1 cellular context compared by ENCODE assay signal in genomic region chr3:128076783-128077624, GRCh38.
TF ChIP-seq lines count a peak whose summit lies in the region.

No MANE protein-coding gene starts in this region.

TF ChIP-seq in WTC11, 78 proteins besides CTCF, POLR2A, EP300 and RAD21 (continued from another document):
- TF ChIP-seq MLX (CRISPR knock-in tag; IDR thresholded peaks at IDR 0.05) (no peak), GTF2I (CRISPR knock-in tag; conservative IDR thresholded peaks at IDR 0.05) (no peak), ATF3 (CRISPR knock-in tag; conservative IDR thresholded peaks at IDR 0.05) (no peak), MXD4 (CRISPR knock-in tag; IDR thresholded peaks at IDR 0.05; ENCODE audit: borderline replicate concordance) (no peak), AFF4 (CRISPR knock-in tag; IDR thresholded peaks at IDR 0.05; ENCODE audit: borderline replicate concordance) (no peak), NR2C2 (CRISPR knock-in tag; IDR thresholded peaks at IDR 0.05) (no peak), ZNF423 (CRISPR knock-in tag; IDR thresholded peaks at IDR 0.05) (peak; percentile 85), NFATC4 (CRISPR knock-in tag; IDR thresholded peaks at IDR 0.05) (no peak), AR (CRISPR knock-in tag; IDR thresholded peaks at IDR 0.05) (no peak), FOXJ3 (CRISPR knock-in tag; IDR thresholded peaks at IDR 0.05; ENCODE audit: borderline replicate concordance) (no peak), E2F4 (CRISPR knock-in tag; IDR thresholded peaks at IDR 0.05; ENCODE audit: borderline replicate concordance, low read depth) (no peak), EMX1 (CRISPR knock-in tag; IDR thresholded peaks at IDR 0.05) (0 out of 2 replicates have a peak, but pooled peaks have one; percentile 30), ATF6 (CRISPR knock-in tag; IDR thresholded peaks at IDR 0.05) (no peak)
